ENCODE assay signal across 21 cellular contexts in genomic region chr9:70056545-70056944, GRCh38. TPM values are rescaled to one million over a fixed set of nuclear protein-coding genes. Genes with fewer than 3 reads are reported as not detected.
"Had no signal": no experiment of that assay in that cellular context is flagged by ENCODE, and none has a peak within 500 bp of the region (broad histone marks: within the 10 kb centered on the region; RNA-seq: fewer than 3 reads in every experiment).

No MANE protein-coding gene starts in this region.

- H3K36me3 ChIP-seq: lower lobe of right lung, neutrophil, spleen, suprapubic skin had no signal

- H3K36me3 Mint-ChIP-seq: naive B cell; natural killer cell treated with Interleukin-12 subunit alpha and Interleukin-12 subunit beta and Interleukin-15 and Interleukin-18, amount 100 ng/mL, for 72 hours; stimulated activated memory B cell treated with anti-CD40 and anti-IgM and Interleukin-4, amounts not matched to agents 10 μg/mL and 1 μg/mL and 100 μg/mL, for 72 hours had no signal

- H3K4me3 ChIP-seq: coronary artery, lower lobe of right lung, skin epidermis, spleen, suprapubic skin had no signal

- H3K4me1 ChIP-seq: parathyroid adenoma had no signal

- DNase-seq: central memory CD4-positive, alpha-beta T cell; dermis blood vessel endothelial cell; effector memory CD4-positive, alpha-beta T cell; head of caudate nucleus; left ventricle myocardium superior; lower lobe of right lung; naive B cell; right cardiac atrium; spleen; stimulated activated CD4-positive, alpha-beta T cell treated with anti-CD3 and anti-CD28 coated beads, Interleukin-4, amount 100 ng/mL, for 4 hours; stimulated activated naive CD8-positive, alpha-beta T cell treated with anti-CD3 and anti-CD28 coated beads, Interleukin-15, Interleukin-2, amounts not matched to agents 100 U/mL and 50 U/mL, for 24 hours; trophoblast cell had no signal

- H3K4me3 Mint-ChIP-seq: naive B cell; natural killer cell treated with Interleukin-12 subunit alpha and Interleukin-12 subunit beta and Interleukin-15 and Interleukin-18, amount 100 ng/mL, for 72 hours; neural crest cell; stimulated activated memory B cell treated with anti-CD40 and anti-IgM and Interleukin-4, amounts not matched to agents 10 μg/mL and 1 μg/mL and 100 μg/mL, for 72 hours had no signal

- H3K9me3 Mint-ChIP-seq: natural killer cell treated with Interleukin-12 subunit alpha and Interleukin-12 subunit beta and Interleukin-15 and Interleukin-18, amount 100 ng/mL, for 72 hours; neural crest cell; stimulated activated memory B cell treated with anti-CD40 and anti-IgM and Interleukin-4, amounts not matched to agents 10 μg/mL and 1 μg/mL and 100 μg/mL, for 72 hours had no signal

- H3K27ac ChIP-seq: lower lobe of right lung, neutrophil, parathyroid adenoma, suprapubic skin had no signal

- H3K4me1 Mint-ChIP-seq: neural crest cell had no signal

- H3K27me3 ChIP-seq: neutrophil, spleen, suprapubic skin had no signal

- H3K9ac ChIP-seq: parathyroid adenoma had no signal

- ATAC-seq: left ventricle myocardium superior; lower lobe of right lung; natural killer cell treated with Interleukin-12 subunit alpha and Interleukin-12 subunit beta and Interleukin-15 and Interleukin-18, amount 100 ng/mL, for 72 hours; right cardiac atrium; stimulated activated memory B cell treated with anti-CD40 and anti-IgM and Interleukin-4, amounts not matched to agents 10 μg/mL and 1 μg/mL and 100 μg/mL, for 72 hours; stimulated activated naive CD8-positive, alpha-beta T cell treated with anti-CD3 and anti-CD28 coated beads, Interleukin-15, Interleukin-2, amounts not matched to agents 100 U/mL and 50 U/mL, for 24 hours had no signal

- H3K27ac Mint-ChIP-seq: naive B cell; natural killer cell treated with Interleukin-12 subunit alpha and Interleukin-12 subunit beta and Interleukin-15 and Interleukin-18, amount 100 ng/mL, for 72 hours; progenitor cell of endocrine pancreas; stimulated activated memory B cell treated with anti-CD40 and anti-IgM and Interleukin-4, amounts not matched to agents 10 μg/mL and 1 μg/mL and 100 μg/mL, for 72 hours had no signal

- H2AFZ ChIP-seq: parathyroid adenoma had no signal

- H3K9me3 ChIP-seq: lower lobe of right lung, neutrophil, spleen, suprapubic skin had no signal

RNA-seq across cellular contexts. Expression of gene MAMDC2, which starts 12.9 kb away (rescaled TPM):
- total RNA-seq: natural killer cell treated with Interleukin-12 subunit alpha and Interleukin-12 subunit beta and Interleukin-15 and Interleukin-18, amount 100 ng/mL, for 72 hours had no signal
